Comparison of ENCODE assay signal across 17 cellular contexts in the genomic region with DNA sequence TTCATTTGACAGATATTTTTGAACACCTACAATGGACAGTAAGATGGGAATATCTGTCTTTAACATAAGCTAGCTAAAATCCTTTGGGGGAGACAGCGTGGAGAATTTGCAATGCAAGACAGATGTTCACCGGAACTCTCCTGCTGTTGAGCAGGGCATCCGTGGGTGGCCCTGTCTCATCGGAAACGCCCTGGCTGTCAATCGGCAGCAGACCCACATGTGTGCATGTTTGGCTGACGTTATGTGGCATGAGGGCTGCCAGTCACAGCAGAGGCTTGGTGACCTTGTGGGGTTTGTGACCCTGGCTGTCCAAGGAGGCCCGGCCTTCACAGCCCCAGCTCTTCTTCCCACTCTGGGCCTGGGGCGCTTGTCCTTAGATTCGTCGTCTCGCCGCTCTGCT.
DNase-seq lines count a peak whose midpoint lies in the region; ATAC-seq and TF ChIP-seq lines count a peak whose summit lies in the region.
"Had no signal": no experiment of that assay in that cellular context is flagged by ENCODE, and none has a peak within 500 bp of the region (broad histone marks: within the 10 kb centered on the region; RNA-seq: fewer than 3 reads in every experiment).

No MANE protein-coding gene starts in this region.

- ATAC-seq in GM18861 (IDR thresholded peaks at IDR 0.05; ENCODE audit: unreplicated experiment), result no peak
- ATAC-seq: activated naive CD8-positive, alpha-beta T cell treated with anti-CD3 and anti-CD28 coated beads, Interleukin-2, amount 50 U/mL, for 24 hours; activated T-helper 17 cell treated with anti-CD3 and anti-CD28 coated beads, Interleukin-2, amount 50 U/mL, for 72 hours; CD8-positive, alpha-beta T cell; left lung had no signal

- H3K4me3 Mint-ChIP-seq in Caco-2 (ENCODE audit: unreplicated experiment) (no peak overlapping the region), glutamatergic neuron (ENCODE audit: unreplicated experiment) (peak overlapping the region; percentile 59)
- H3K4me3 Mint-ChIP-seq: activated naive CD8-positive, alpha-beta T cell treated with anti-CD3 and anti-CD28 coated beads, Interleukin-2, amount 50 U/mL, for 24 hours; activated T-helper 17 cell treated with anti-CD3 and anti-CD28 coated beads, Interleukin-2, amount 50 U/mL, for 72 hours; CD8-positive, alpha-beta T cell; central memory CD8-positive, alpha-beta T cell; T-helper 1 cell treated with Interleukin-12 subunit alpha and Interleukin-12 subunit beta and Interleukin-4 antibody, amounts not matched to agents 30 μg/mL and 1 μg/mL, for 36 hours had no signal

- H3K27me3 Mint-ChIP-seq in Caco-2 (ENCODE audit: insufficient read depth, unreplicated experiment) (no peaks in the 10 kb centered on the region), glutamatergic neuron (ENCODE audit: unreplicated experiment) (peaks cover 16% of the 10 kb centered on the region)
- H3K27me3 Mint-ChIP-seq: activated naive CD8-positive, alpha-beta T cell treated with anti-CD3 and anti-CD28 coated beads, Interleukin-2, amount 50 U/mL, for 24 hours; activated T-helper 17 cell treated with anti-CD3 and anti-CD28 coated beads, Interleukin-2, amount 50 U/mL, for 72 hours; central memory CD8-positive, alpha-beta T cell had no signal

- peaks cover 10% of the 10 kb centered on the region for H3K4me1 ChIP-seq in Caco-2
- H3K4me1 ChIP-seq in skeletal muscle satellite cell (ENCODE audit: control insufficient read depth, insufficient read depth, low read length), result peaks cover 77% of the 10 kb centered on the region
- peaks cover 20% of the 10 kb centered on the region for H3K4me1 ChIP-seq in HAP-1

- no TSS peak for BruUV-seq in Caco-2 (replicated peaks; lab: Mats Ljungman, UMichigan)

- in situ Hi-C loops in HAP-1 (cut with MboI; ENCODE audit: low sequenced_read_pairs), result no loop called here

- H3K36me3 Mint-ChIP-seq in Caco-2 (ENCODE audit: insufficient read depth, unreplicated experiment) (peaks cover 31% of the 10 kb centered on the region), glutamatergic neuron (ENCODE audit: unreplicated experiment) (no peaks in the 10 kb centered on the region)
- H3K36me3 Mint-ChIP-seq: CD8-positive, alpha-beta T cell had no signal

- no peak for DNase-seq in Caco-2
- DNase-seq in RPMI7951 (ENCODE audit: low read depth), result peak; percentile 65
- peak; percentile 43 for DNase-seq in glutamatergic neuron
- no peak for DNase-seq in erythroblast (lab: John Stamatoyannopoulos, UW)
- DNase-seq in H7, result no peak
- no peak for DNase-seq in HAP-1 (ENCODE audit: low spot score in 2 of 2)
- DNase-seq: activated CD4-positive, CD25-positive, alpha-beta regulatory T cell; activated naive CD8-positive, alpha-beta T cell treated with anti-CD3 and anti-CD28 coated beads, Interleukin-2, amount 50 U/mL, for 24 hours; CD8-positive, alpha-beta T cell; effector memory CD4-positive, alpha-beta T cell; left lung; posterior cingulate gyrus had no signal

- H3K4me3 ChIP-seq in Caco-2 (ENCODE audit: low read depth, low read length) (no peak overlapping the region), skeletal muscle satellite cell (ENCODE audit: low read length) (peak overlapping the region; percentile 31), H7 (ENCODE audit: insufficient read depth, low read depth, low read length) (no peak overlapping the region), HAP-1 (no peak overlapping the region)
- H3K4me3 ChIP-seq: left lung had no signal

- TF ChIP-seq CTCF in Caco-2 (IDR thresholded peaks at IDR 0.05; ENCODE audit: insufficient read depth in 1 of 2, low read depth in 1 of 2, low read length in 1 of 2, severe bottlenecking in 1 of 2, unreplicated experiment in 1 of 2) (no peak), glutamatergic neuron (IDR thresholded peaks at IDR 0.05; ENCODE audit: partially characterized antibody, unreplicated experiment) (no peak)

- POLR2A ChIA-PET in Caco-2 (lab: Charles Lee), result no interaction called here

- no peaks in the 10 kb centered on the region for H3K4me1 Mint-ChIP-seq in Caco-2 (ENCODE audit: low read depth, unreplicated experiment)
- H3K4me1 Mint-ChIP-seq in glutamatergic neuron (ENCODE audit: low read depth, unreplicated experiment), result peaks cover 67% of the 10 kb centered on the region

- H3K9me3 Mint-ChIP-seq in Caco-2 (ENCODE audit: unreplicated experiment), result no peaks in the 10 kb centered on the region
- H3K9me3 Mint-ChIP-seq in glutamatergic neuron (ENCODE audit: unreplicated experiment), result peaks cover 10% of the 10 kb centered on the region
- H3K9me3 Mint-ChIP-seq: activated naive CD8-positive, alpha-beta T cell treated with anti-CD3 and anti-CD28 coated beads, Interleukin-2, amount 50 U/mL, for 24 hours; activated T-helper 17 cell treated with anti-CD3 and anti-CD28 coated beads, Interleukin-2, amount 50 U/mL, for 72 hours; CD8-positive, alpha-beta T cell; central memory CD8-positive, alpha-beta T cell; T-helper 1 cell treated with Interleukin-12 subunit alpha and Interleukin-12 subunit beta and Interleukin-4 antibody, amounts not matched to agents 30 μg/mL and 1 μg/mL, for 36 hours had no signal

- CTCF ChIA-PET in Caco-2 (lab: Charles Lee), result no interaction called here

- H3K9me3 ChIP-seq in Caco-2 (no peaks in the 10 kb centered on the region), skeletal muscle satellite cell (replicated peaks; ENCODE audit: low read length) (no peaks in the 10 kb centered on the region), HAP-1 (no peaks in the 10 kb centered on the region)

- H3K36me3 ChIP-seq in Caco-2 (ENCODE audit: control insufficient read depth, insufficient read depth, low read length) (0 out of 2 replicates have a peak, but pooled peaks cover 2% of the 10 kb centered on the region), skeletal muscle satellite cell (ENCODE audit: insufficient read depth, low read length) (peaks cover 59% of the 10 kb centered on the region), H7 (replicated peaks; ENCODE audit: control insufficient read depth, insufficient read depth, low read length) (no peaks in the 10 kb centered on the region), HAP-1 (replicated peaks) (no peaks in the 10 kb centered on the region)

- TF ChIP-seq POLR2A in erythroblast (IDR thresholded peaks at IDR 0.05; ENCODE audit: low read length), result no peak

- H3K4me2 ChIP-seq in skeletal muscle satellite cell (ENCODE audit: low read length), result peak overlapping the region; percentile 55

- H3K27ac Mint-ChIP-seq in Caco-2 (ENCODE audit: unreplicated experiment) (peak overlapping the region; percentile 15), glutamatergic neuron (ENCODE audit: unreplicated experiment) (peak overlapping the region; percentile 86)
- H3K27ac Mint-ChIP-seq: activated naive CD8-positive, alpha-beta T cell treated with anti-CD3 and anti-CD28 coated beads, Interleukin-2, amount 50 U/mL, for 24 hours; activated T-helper 17 cell treated with anti-CD3 and anti-CD28 coated beads, Interleukin-2, amount 50 U/mL, for 72 hours; CD8-positive, alpha-beta T cell; T-helper 1 cell treated with Interleukin-12 subunit alpha and Interleukin-12 subunit beta and Interleukin-4 antibody, amounts not matched to agents 30 μg/mL and 1 μg/mL, for 36 hours had no signal

- H3K27me3 ChIP-seq in Caco-2 (replicated peaks; ENCODE audit: control insufficient read depth, insufficient read depth, low read length), result no peaks in the 10 kb centered on the region
- H3K27me3 ChIP-seq in skeletal muscle satellite cell (ENCODE audit: control insufficient read depth, insufficient read depth, low read length), result no peaks in the 10 kb centered on the region
- no peaks in the 10 kb centered on the region for H3K27me3 ChIP-seq in H7 (ENCODE audit: control insufficient read depth, insufficient read depth, low read length)
- no peaks in the 10 kb centered on the region for H3K27me3 ChIP-seq in HAP-1 (ENCODE audit: low read depth)
- H3K27me3 ChIP-seq: left lung had no signal

- peak overlapping the region; percentile 45 for H3K9ac ChIP-seq in skeletal muscle satellite cell (ENCODE audit: low read depth, low read length)

- intact Hi-C loops in Caco-2 (cut with micrococcal nuclease; ENCODE audit: unreplicated experiment), result no loop called here

Comparison
In these comparisons a context has a peak if more than half of its experiments do, and no peak if none do; other contexts are left out.
1. DNase-seq: peak in RPMI7951 (single experiment) and glutamatergic neuron (single experiment); none in Caco-2 (0 of 2), erythroblast (0 of 2), H7 (single experiment) and HAP-1 (0 of 2).